ENCODE assay signal across 14 cellular contexts in the genomic region with DNA sequence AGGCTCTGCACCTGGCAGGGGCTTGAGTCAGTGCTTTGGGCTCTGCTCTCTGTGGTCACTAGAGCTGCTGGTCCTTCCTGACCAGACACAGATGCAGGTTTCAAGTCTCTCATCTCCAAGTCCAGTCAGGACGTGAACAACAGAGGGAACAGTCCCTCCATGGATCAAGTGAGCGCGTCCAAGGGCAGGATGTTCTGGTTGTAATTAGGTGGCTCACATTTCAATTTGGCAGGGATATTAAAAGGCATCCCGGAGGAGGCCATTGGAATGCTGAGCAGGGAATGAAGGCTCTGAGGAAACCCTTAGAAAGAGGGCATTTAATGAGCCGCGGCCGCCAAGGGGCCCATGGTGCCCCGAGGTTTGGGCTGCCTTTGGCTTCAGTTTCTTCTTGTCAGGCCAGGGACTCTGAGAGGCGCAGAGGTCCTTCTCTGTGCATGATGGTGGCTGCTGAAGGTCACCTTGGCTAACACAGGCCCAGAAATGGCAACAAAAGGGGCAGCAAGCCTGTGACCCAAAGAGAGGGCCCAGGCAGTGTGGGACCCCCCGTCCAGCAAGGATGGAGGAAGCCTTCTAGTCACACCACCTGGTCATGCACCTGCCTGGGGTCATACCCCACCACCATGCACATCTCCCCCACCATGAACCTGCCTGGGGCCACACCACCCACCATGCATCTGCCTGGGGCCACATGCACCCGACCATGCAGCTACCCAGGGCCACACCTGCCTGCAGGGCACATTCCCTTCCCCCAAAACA. TPM values are rescaled to one million over a fixed set of nuclear protein-coding genes. Genes with fewer than 3 reads are reported as not detected.
DNase-seq lines count a peak whose midpoint lies in the region; ATAC-seq, FAIRE-seq and TF ChIP-seq lines count a peak whose summit lies in the region.
"Had no signal": no experiment of that assay in that cellular context is flagged by ENCODE, and none has a peak within 500 bp of the region (broad histone marks: within the 10 kb centered on the region; RNA-seq: fewer than 3 reads in every experiment).

No MANE protein-coding gene starts in this region.

- no peaks in the 10 kb centered on the region for H3K36me3 Mint-ChIP-seq in activated CD8-positive, alpha-beta T cell treated with anti-CD3 and anti-CD28 coated beads, Interleukin-2, amount 10 ng/mL, durations not matched to agents 7 days and 5 days (ENCODE audit: low read depth)
- H3K36me3 Mint-ChIP-seq in activated CD8-positive, alpha-beta T cell treated with anti-CD3 and anti-CD28 coated beads for 36 hours (ENCODE audit: low read depth) = no peaks in the 10 kb centered on the region

- no peaks in the 10 kb centered on the region for H3K9me3 ChIP-seq in kidney (ENCODE audit: control insufficient read depth in 1 of 2, low read length in 2 of 2)
- no peaks in the 10 kb centered on the region for H3K9me3 ChIP-seq in upper lobe of right lung

- H3K27ac Mint-ChIP-seq in activated CD8-positive, alpha-beta T cell treated with anti-CD3 and anti-CD28 coated beads, Interleukin-2, amount 10 ng/mL, durations not matched to agents 7 days and 5 days = no peak overlapping the region
- H3K27ac Mint-ChIP-seq in activated CD8-positive, alpha-beta T cell treated with anti-CD3 and anti-CD28 coated beads for 36 hours = no peak overlapping the region

- intact Hi-C loops in activated CD8-positive, alpha-beta T cell treated with anti-CD3 and anti-CD28 coated beads for 36 hours (cut with micrococcal nuclease) = no loop called here
- intact Hi-C loops in kidney (cut with DNase I) = no loop called here
- intact Hi-C loops in upper lobe of right lung (cut with DNase I) = no loop called here

- H3K27me3 ChIP-seq in upper lobe of right lung = no peaks in the 10 kb centered on the region

- POLR2A ChIA-PET in activated CD8-positive, alpha-beta T cell treated with anti-CD3 and anti-CD28 coated beads, Interleukin-2, amount 10 ng/mL, durations not matched to agents 7 days and 5 days (lab: Charles Lee) = no interaction called here
- POLR2A ChIA-PET in activated CD8-positive, alpha-beta T cell treated with anti-CD3 and anti-CD28 coated beads for 36 hours (lab: Charles Lee) = interaction anchor here (1.1 kb wide), 1 partner anchor 30 kb away, joined by 3 read pairs; no protein-coding TSS in a partner anchor

- H3K27ac ChIP-seq in kidney (ENCODE audit: low read depth in 2 of 2, low read length in 2 of 2) = peak overlapping the region in 1 of 2 donors; percentile 28
- H3K27ac ChIP-seq in upper lobe of right lung = peak overlapping the region; percentile 4
- H3K27ac ChIP-seq: VCaP had no signal

- FAIRE-seq in kidney (lab: Jason Lieb, UNC) = no peak
- FAIRE-seq: endometrium had no signal

- H3K4me3 ChIP-seq in kidney (ENCODE audit: low read length in 2 of 2) (no peak overlapping the region), upper lobe of right lung (no peak overlapping the region)

- H3K9ac ChIP-seq in kidney (ENCODE audit: low read length in 2 of 2) = no peak overlapping the region

- no peak overlapping the region for H3K4me3 Mint-ChIP-seq in activated CD8-positive, alpha-beta T cell treated with anti-CD3 and anti-CD28 coated beads, Interleukin-2, amount 10 ng/mL, durations not matched to agents 7 days and 5 days
- no peak overlapping the region for H3K4me3 Mint-ChIP-seq in activated CD8-positive, alpha-beta T cell treated with anti-CD3 and anti-CD28 coated beads for 36 hours

- ATAC-seq in activated CD8-positive, alpha-beta T cell treated with anti-CD3 and anti-CD28 coated beads, Interleukin-2, amount 10 ng/mL, durations not matched to agents 7 days and 5 days = peak; percentile 36
- ATAC-seq in activated CD8-positive, alpha-beta T cell treated with anti-CD3 and anti-CD28 coated beads for 36 hours = no peak
- ATAC-seq in upper lobe of right lung = no peak
- no peak for ATAC-seq in HG03342 (IDR thresholded peaks at IDR 0.05; ENCODE audit: unreplicated experiment)
- ATAC-seq: left colon had no signal

- H3K36me3 ChIP-seq in kidney (ENCODE audit: control insufficient read depth in 1 of 2, insufficient read depth in 2 of 2, low read length in 2 of 2) = no peaks in the 10 kb centered on the region
- no peaks in the 10 kb centered on the region for H3K36me3 ChIP-seq in upper lobe of right lung

- H3K4me1 Mint-ChIP-seq in activated CD8-positive, alpha-beta T cell treated with anti-CD3 and anti-CD28 coated beads, Interleukin-2, amount 10 ng/mL, durations not matched to agents 7 days and 5 days (ENCODE audit: low read depth) = no peaks in the 10 kb centered on the region
- no peaks in the 10 kb centered on the region for H3K4me1 Mint-ChIP-seq in activated CD8-positive, alpha-beta T cell treated with anti-CD3 and anti-CD28 coated beads for 36 hours (ENCODE audit: low read depth)

- H3K4me1 ChIP-seq in kidney (ENCODE audit: control insufficient read depth in 1 of 2, insufficient read depth in 1 of 2, low read depth in 1 of 2, low read length in 2 of 2) (peaks cover 0 to 11% of the 10 kb centered on the region in 2 donors), upper lobe of right lung (no peaks in the 10 kb centered on the region)

- no peak for TF ChIP-seq CTCF in activated CD8-positive, alpha-beta T cell treated with anti-CD3 and anti-CD28 coated beads for 36 hours (IDR thresholded peaks at IDR 0.05)
- TF ChIP-seq CTCF in kidney (IDR thresholded peaks at IDR 0.05; ENCODE audit: borderline replicate concordance, extremely low read depth, insufficient read depth) (no peak), upper lobe of right lung (IDR thresholded peaks at IDR 0.05) (no peak)

- DNase-seq in activated CD8-positive, alpha-beta T cell treated with anti-CD3 and anti-CD28 coated beads, Interleukin-2, amount 10 ng/mL, durations not matched to agents 7 days and 5 days = no peak
- DNase-seq in activated CD8-positive, alpha-beta T cell treated with anti-CD3 and anti-CD28 coated beads for 36 hours = no peak
- DNase-seq in cerebellum (ENCODE audit: low spot score) (peak; percentile 64), kidney (peak; percentile 65), upper lobe of right lung (no peak), foreskin melanocyte (no peak)
- no peak for DNase-seq in stimulated activated CD4-positive, alpha-beta T cell treated with anti-CD3 and anti-CD28 coated beads, Interleukin-15, amount 100 ng/mL, for 24 hours
- DNase-seq: activated naive CD4-positive, alpha-beta T cell treated with anti-CD3 and anti-CD28 coated beads, Interleukin-2, amount 50 U/mL, for 16 hours; KBM-7; OCI-M1 had no signal

- CTCF ChIA-PET in activated CD8-positive, alpha-beta T cell treated with anti-CD3 and anti-CD28 coated beads, Interleukin-2, amount 10 ng/mL, durations not matched to agents 7 days and 5 days (lab: Charles Lee) = no interaction called here
- CTCF ChIA-PET in activated CD8-positive, alpha-beta T cell treated with anti-CD3 and anti-CD28 coated beads for 36 hours (lab: Charles Lee) = no interaction called here

- no peaks in the 10 kb centered on the region for H3K27me3 Mint-ChIP-seq in activated CD8-positive, alpha-beta T cell treated with anti-CD3 and anti-CD28 coated beads, Interleukin-2, amount 10 ng/mL, durations not matched to agents 7 days and 5 days (ENCODE audit: low read depth)
- H3K27me3 Mint-ChIP-seq in activated CD8-positive, alpha-beta T cell treated with anti-CD3 and anti-CD28 coated beads for 36 hours = no peaks in the 10 kb centered on the region

- no peaks in the 10 kb centered on the region for H3K9me3 Mint-ChIP-seq in activated CD8-positive, alpha-beta T cell treated with anti-CD3 and anti-CD28 coated beads, Interleukin-2, amount 10 ng/mL, durations not matched to agents 7 days and 5 days (ENCODE audit: insufficient read depth)
- no peaks in the 10 kb centered on the region for H3K9me3 Mint-ChIP-seq in activated CD8-positive, alpha-beta T cell treated with anti-CD3 and anti-CD28 coated beads for 36 hours

RNA-seq across cellular contexts. Expression of gene INPP5A, which starts 30.7 kb away (rescaled TPM):
- total RNA-seq in activated CD8-positive, alpha-beta T cell treated with anti-CD3 and anti-CD28 coated beads, Interleukin-2, amount 10 ng/mL, durations not matched to agents 7 days and 5 days = 1 to 10 TPM; 9.9 TPM
- total RNA-seq in activated CD8-positive, alpha-beta T cell treated with anti-CD3 and anti-CD28 coated beads for 36 hours = 10 to 100 TPM in 1 of 2 experiments, 1 to 10 TPM in 1; 9.6 to 10.4 TPM
- total RNA-seq in cerebellum (18.7 TPM), kidney (40.3 TPM), upper lobe of right lung (38.3 TPM)
- polyA plus RNA-seq in kidney (ENCODE audit: insufficient read depth, low read depth, low replicate concordance) = 20.8 TPM

Comparison
In these comparisons a context has a peak if more than half of its experiments do, and no peak if none do; other contexts are left out.
1. DNase-seq: peak in cerebellum (single experiment) and kidney (single experiment); none in activated CD8-positive, alpha-beta T cell treated with anti-CD3 and anti-CD28 coated beads, Interleukin-2, amount 10 ng/mL, durations not matched to agents 7 days and 5 days (single experiment), activated CD8-positive, alpha-beta T cell treated with anti-CD3 and anti-CD28 coated beads for 36 hours (single experiment), upper lobe of right lung (single experiment), stimulated activated CD4-positive, alpha-beta T cell treated with anti-CD3 and anti-CD28 coated beads, Interleukin-15, amount 100 ng/mL, for 24 hours (single experiment) and foreskin melanocyte (single experiment).